24 cellular contexts compared by ENCODE assay signal in the genomic region with DNA sequence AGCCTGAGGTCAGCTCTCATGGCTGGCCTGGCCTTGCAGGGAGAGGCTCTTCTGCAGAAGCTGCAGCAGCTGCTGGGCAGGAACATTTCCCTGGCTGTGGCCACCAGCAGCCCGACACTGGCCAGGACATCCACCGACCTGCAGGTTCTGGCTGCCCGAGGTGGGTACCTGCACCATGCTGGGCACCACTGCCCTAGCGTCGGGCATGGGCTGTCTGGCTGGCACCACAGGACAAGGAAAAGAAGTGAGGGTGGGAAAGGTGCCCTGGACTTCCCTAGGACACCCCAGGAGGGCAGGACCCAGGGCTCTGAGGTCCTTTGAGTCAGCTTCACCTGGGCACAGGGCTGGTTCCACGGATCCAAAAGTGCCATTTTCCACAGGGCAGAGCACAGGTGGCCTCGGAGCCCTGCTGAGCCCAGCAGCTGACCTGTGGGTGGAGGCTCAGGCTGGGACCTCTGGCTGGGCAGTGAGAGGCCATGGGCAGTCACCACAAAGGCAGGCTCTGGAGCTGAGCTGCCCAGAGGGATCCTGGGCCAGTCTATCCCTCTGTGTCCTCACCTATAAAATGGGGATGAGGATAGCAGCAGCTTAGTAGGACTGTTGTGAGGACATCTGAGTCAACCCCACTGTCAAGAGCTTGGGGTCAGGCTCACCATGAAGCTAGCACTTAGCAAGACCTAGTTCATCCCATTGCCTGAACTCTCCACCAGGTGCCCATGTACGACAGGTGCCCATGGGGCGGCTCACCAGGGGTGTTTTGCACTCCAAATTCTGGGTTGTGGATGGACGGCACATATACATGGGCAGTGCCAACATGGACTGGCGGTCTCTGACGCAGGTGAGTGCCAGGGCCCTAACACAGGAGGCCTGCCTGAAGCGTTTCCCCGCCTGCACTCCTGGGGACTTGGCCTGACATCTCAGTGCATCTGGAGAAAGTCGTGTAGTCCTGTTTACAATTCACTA. TPM values are rescaled to one million over a fixed set of nuclear protein-coding genes. Genes with fewer than 3 reads are reported as not detected.
DNase-seq lines count a peak whose midpoint lies in the region; ATAC-seq and TF ChIP-seq lines count a peak whose summit lies in the region.
"Had no signal": no experiment of that assay in that cellular context is flagged by ENCODE, and none has a peak within 500 bp of the region (broad histone marks: within the 10 kb centered on the region; RNA-seq: fewer than 3 reads in every experiment).

No MANE protein-coding gene starts in this region.

- H3K36me3 ChIP-seq in left lung: no peaks in the 10 kb centered on the region
- H3K36me3 ChIP-seq in upper lobe of right lung: no peaks in the 10 kb centered on the region
- H3K36me3 ChIP-seq: BE2C had no signal

- H3K27ac Mint-ChIP-seq in activated naive CD4-positive, alpha-beta T cell treated with anti-CD3 and anti-CD28 coated beads for 36 hours: peak overlapping the region; percentile 46
- H3K27ac Mint-ChIP-seq in activated B cell treated with CpG ODN at 0.5 μM for 24 hours: no peak overlapping the region
- H3K27ac Mint-ChIP-seq: CD4-positive, alpha-beta memory T cell; HFFc6 had no signal

- H3K9me3 ChIP-seq in left lung (peaks cover 0 to under 1% of the 10 kb centered on the region in 2 donors), upper lobe of right lung (no peaks in the 10 kb centered on the region)
- H3K9me3 ChIP-seq: BE2C had no signal

- H3K4me3 ChIP-seq in left lung (no peak overlapping the region), upper lobe of right lung (no peak overlapping the region)
- H3K4me3 ChIP-seq: GM12878 had no signal

- CTCF ChIA-PET in activated naive CD4-positive, alpha-beta T cell treated with anti-CD3 and anti-CD28 coated beads for 36 hours (lab: Charles Lee): interaction anchor here (0.7 kb wide), 1 partner anchor 130 kb away, joined by 3 read pairs; no protein-coding TSS in a partner anchor
- CTCF ChIA-PET in activated B cell treated with CpG ODN at 0.5 μM for 24 hours (lab: Charles Lee): no interaction called here

- ATAC-seq in activated B cell treated with CpG ODN at 0.5 μM for 24 hours (ENCODE audit: low read depth) (no peak), left lung (no peak), upper lobe of right lung (no peak), GM18907 (IDR thresholded peaks at IDR 0.05; ENCODE audit: unreplicated experiment) (no peak), HG03108 (IDR thresholded peaks at IDR 0.05; ENCODE audit: unreplicated experiment) (no peak)
- ATAC-seq: GM12878 had no signal

- peaks cover 3% of the 10 kb centered on the region for H3K27me3 Mint-ChIP-seq in activated naive CD4-positive, alpha-beta T cell treated with anti-CD3 and anti-CD28 coated beads for 36 hours (ENCODE audit: low read depth)
- H3K27me3 Mint-ChIP-seq in activated B cell treated with CpG ODN at 0.5 μM for 24 hours: no peaks in the 10 kb centered on the region

- no peak overlapping the region for H3K27ac ChIP-seq in left lung
- no peak overlapping the region for H3K27ac ChIP-seq in upper lobe of right lung

- H3K27me3 ChIP-seq in left lung (peaks cover 4 to 51% of the 10 kb centered on the region in 2 donors), upper lobe of right lung (no peaks in the 10 kb centered on the region)
- H3K27me3 ChIP-seq: BE2C had no signal

- no peak for DNase-seq in activated naive CD4-positive, alpha-beta T cell treated with anti-CD3 and anti-CD28 coated beads for 36 hours
- no peak for DNase-seq in activated naive CD4-positive, alpha-beta T cell (lab: John Stamatoyannopoulos, UW)
- DNase-seq in activated B cell treated with CpG ODN at 0.5 μM for 24 hours: peak; percentile 14
- DNase-seq in left lung: peak; percentile 27 to 67
- DNase-seq in upper lobe of right lung: peak; percentile 63
- DNase-seq in cerebellum (ENCODE audit: low spot score): no peak
- DNase-seq: BE2C; CD4-positive, alpha-beta memory T cell; GF-D8; HFFc6; IMR-90; NCI-H1417 treated with DMSO at 0.1 percent for 48 hours; NCI-H187 treated with DMSO at 0.1 percent for 48 hours; NCI-H2227 treated with DMSO at 0.1 percent for 48 hours; NCI-H510A treated with DMSO at 0.1 percent for 48 hours; NCI-H774; OCI-M1; SHP77 treated with DMSO at 0.1 percent for 48 hours had no signal

- H3K9me3 Mint-ChIP-seq in activated naive CD4-positive, alpha-beta T cell treated with anti-CD3 and anti-CD28 coated beads for 36 hours: no peaks in the 10 kb centered on the region
- no peaks in the 10 kb centered on the region for H3K9me3 Mint-ChIP-seq in activated B cell treated with CpG ODN at 0.5 μM for 24 hours
- H3K9me3 Mint-ChIP-seq: CD4-positive, alpha-beta memory T cell; HFFc6 had no signal

- H3K4me1 ChIP-seq in left lung: peaks cover 8 to 21% of the 10 kb centered on the region in 2 donors
- H3K4me1 ChIP-seq in upper lobe of right lung: no peaks in the 10 kb centered on the region

- no peak overlapping the region for H3K4me3 Mint-ChIP-seq in activated naive CD4-positive, alpha-beta T cell treated with anti-CD3 and anti-CD28 coated beads for 36 hours
- no peak overlapping the region for H3K4me3 Mint-ChIP-seq in activated B cell treated with CpG ODN at 0.5 μM for 24 hours
- H3K4me3 Mint-ChIP-seq: HFFc6 had no signal

- POLR2A ChIA-PET in activated B cell treated with CpG ODN at 0.5 μM for 24 hours (lab: Charles Lee): interaction anchor here (0.9 to 10.5 kb wide), 2 partner anchors 6 to 31 kb away, joined by 3 to 114 read pairs; a partner anchor contains a TSS

- H3K4me1 Mint-ChIP-seq in activated naive CD4-positive, alpha-beta T cell treated with anti-CD3 and anti-CD28 coated beads for 36 hours (ENCODE audit: low read depth): peaks cover under 1% of the 10 kb centered on the region
- H3K4me1 Mint-ChIP-seq in activated B cell treated with CpG ODN at 0.5 μM for 24 hours: peaks cover 42% of the 10 kb centered on the region

- TF ChIP-seq CTCF in activated B cell treated with CpG ODN at 0.5 μM for 24 hours (IDR thresholded peaks at IDR 0.05) (no peak), left lung (IDR thresholded peaks at IDR 0.05) (no peak), upper lobe of right lung (IDR thresholded peaks at IDR 0.05) (no peak)

- no peaks in the 10 kb centered on the region for H3K36me3 Mint-ChIP-seq in activated naive CD4-positive, alpha-beta T cell treated with anti-CD3 and anti-CD28 coated beads for 36 hours (ENCODE audit: low read depth)
- peaks cover 33% of the 10 kb centered on the region for H3K36me3 Mint-ChIP-seq in activated B cell treated with CpG ODN at 0.5 μM for 24 hours (ENCODE audit: low read depth)
- H3K36me3 Mint-ChIP-seq: CD4-positive, alpha-beta memory T cell had no signal

- intact Hi-C loops in activated naive CD4-positive, alpha-beta T cell treated with anti-CD3 and anti-CD28 coated beads for 36 hours (cut with micrococcal nuclease): no loop called here
- intact Hi-C loops in activated B cell treated with CpG ODN at 0.5 μM for 24 hours (cut with micrococcal nuclease): loop anchor here (5.0 to 10.0 kb wide), 3 partner anchors 133 to 563 kb away; a partner anchor contains a TSS
- intact Hi-C loops in left lung (cut with DNase I): no loop called here
- intact Hi-C loops in upper lobe of right lung (cut with DNase I): no loop called here

RNA-seq across cellular contexts. Expression of a gene that starts 4.9 kb away (rescaled TPM):
- not detected for total RNA-seq in activated naive CD4-positive, alpha-beta T cell treated with anti-CD3 and anti-CD28 coated beads for 36 hours
- total RNA-seq in activated B cell treated with CpG ODN at 0.5 μM for 24 hours: 458 and 473 TPM in 2 replicates
- total RNA-seq in left lung: under 1 TPM; 0.76 to 0.93 TPM
- 3.1 TPM for total RNA-seq in upper lobe of right lung
- 3.9 TPM for total RNA-seq in cerebellum
- total RNA-seq: A172; CD4-positive, alpha-beta memory T cell; IMR-90; MCF 10A; RPMI7951 had no signal

RNA-seq across cellular contexts. Expression of a gene that starts 48.6 kb away (rescaled TPM):
- under 1 TPM; 0.10 TPM for total RNA-seq in activated naive CD4-positive, alpha-beta T cell treated with anti-CD3 and anti-CD28 coated beads for 36 hours
- total RNA-seq in activated B cell treated with CpG ODN at 0.5 μM for 24 hours (not detected in 2 replicates), left lung (10 to 100 TPM; 22.1 to 22.3 TPM), upper lobe of right lung (13.7 TPM), cerebellum (10.6 TPM)

RNA-seq across cellular contexts. Expression of a gene that starts 56.0 kb away (rescaled TPM):
- under 1 TPM; 0.40 to 0.43 TPM for total RNA-seq in activated naive CD4-positive, alpha-beta T cell treated with anti-CD3 and anti-CD28 coated beads for 36 hours
- 2.7 and 3.9 TPM in 2 replicates for total RNA-seq in activated B cell treated with CpG ODN at 0.5 μM for 24 hours
- 1 to 10 TPM; 7.1 to 8.5 TPM for total RNA-seq in left lung
- total RNA-seq in upper lobe of right lung: 6.9 TPM
- total RNA-seq in cerebellum: 7.5 TPM

Comparison
In these comparisons a context has a peak if more than half of its experiments do, and no peak if none do; other contexts are left out.
1. DNase-seq: peak in activated B cell treated with CpG ODN at 0.5 μM for 24 hours (single experiment), left lung (2 of 2) and upper lobe of right lung (single experiment); none in activated naive CD4-positive, alpha-beta T cell treated with anti-CD3 and anti-CD28 coated beads for 36 hours (single experiment), activated naive CD4-positive, alpha-beta T cell (0 of 4) and cerebellum (single experiment).
2. RNA of a gene that starts 4.9 kb away (total RNA-seq): 458 to 473 TPM in activated B cell treated with CpG ODN at 0.5 μM for 24 hours; 3.9 TPM in cerebellum (single experiment), 3.1 TPM in upper lobe of right lung (single experiment), 0.76 to 0.93 TPM in left lung and not detected in activated naive CD4-positive, alpha-beta T cell treated with anti-CD3 and anti-CD28 coated beads for 36 hours; every median in the first group is over 10 times any median in the second.
3. RNA of a gene that starts 48.6 kb away (total RNA-seq): 22.1 to 22.3 TPM in left lung, 13.7 TPM in upper lobe of right lung (single experiment) and 10.6 TPM in cerebellum (single experiment); 0.10 TPM in activated naive CD4-positive, alpha-beta T cell treated with anti-CD3 and anti-CD28 coated beads for 36 hours and not detected in activated B cell treated with CpG ODN at 0.5 μM for 24 hours; every median in the first group is over 10 times any median in the second.